In the genomic region with DNA sequence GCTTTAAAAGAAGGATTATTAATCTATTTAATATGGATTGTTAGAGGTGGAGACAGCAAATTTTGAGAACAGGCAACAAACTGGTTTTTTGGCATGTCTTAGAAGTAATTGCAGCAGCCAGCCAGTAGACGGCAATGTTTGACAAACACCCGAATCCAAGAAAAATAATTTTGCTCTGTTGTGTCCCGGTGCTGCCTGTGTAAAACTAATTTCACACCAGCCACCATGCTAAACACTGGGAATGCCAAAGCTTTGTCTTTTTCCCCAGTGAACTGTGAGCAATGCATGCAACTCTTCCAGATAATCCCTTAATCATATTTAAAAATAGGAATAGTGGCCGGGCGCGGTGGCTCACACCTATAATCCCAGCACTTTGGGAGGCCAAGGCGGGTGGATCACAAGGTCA, we compare ENCODE assay signal across 9 cellular contexts. TPM values are rescaled to one million over a fixed set of nuclear protein-coding genes. Genes with fewer than 3 reads are reported as not detected.
A peak's percentile ranks its signal among the peaks of the same experiment; 100 is the strongest.
DNase-seq lines count a peak whose midpoint lies in the region; ATAC-seq, FAIRE-seq and TF ChIP-seq lines count a peak whose summit lies in the region.
"Had no signal": no experiment of that assay in that cellular context is flagged by ENCODE, and none has a peak within 500 bp of the region (broad histone marks: within the 10 kb centered on the region; RNA-seq: fewer than 3 reads in every experiment).

No MANE protein-coding gene starts in this region.

- no peak for TF ChIP-seq POLR2A in H54 (IDR thresholded peaks at IDR 0.05; ENCODE audit: low read depth, low read length)

- DNase-seq in CD1c-positive myeloid dendritic cell (ENCODE audit: extremely low spot score) = peak; percentile 12
- peak; percentile 20 for DNase-seq in NCI-H460 (ENCODE audit: extremely low read depth, low read depth)
- peak; percentile 19 for DNase-seq in cerebellar cortex (ENCODE audit: low spot score)
- peak; percentile 44 to 64 for DNase-seq in lung microvascular endothelial cell (ENCODE audit: low read depth in 2 of 2)
- no peak for DNase-seq in H54 (ENCODE audit: insufficient read length, low spot score)

- peak; percentile 77 for ATAC-seq in HG02798 (IDR thresholded peaks at IDR 0.05; ENCODE audit: poor library complexity, unreplicated experiment)
- ATAC-seq in HG03196 (IDR thresholded peaks at IDR 0.05; ENCODE audit: unreplicated experiment) = no peak

- TF ChIP-seq CTCF in GM12872 (IDR thresholded peaks at IDR 0.05; ENCODE audit: insufficient read depth, low read depth, low read length) = peak; percentile 98

- no peak for FAIRE-seq in H54 (lab: Jason Lieb, UNC)

RNA-seq across cellular contexts. Expression of gene SMIM31, which starts 25.9 kb away (rescaled TPM):
- total RNA-seq in NCI-H460 (2014; rRNA removed; shearing (Covaris generic)) = 0.10 TPM in 1 of 2 replicates, not detected in the other
- not detected in 2 replicates for polyA plus RNA-seq in NCI-H460 (2014; cell fraction: nucleus; rRNA removed)
- not detected in 2 replicates for total RNA-seq in lung microvascular endothelial cell
- total RNA-seq: activated CD8-positive, alpha-beta memory T cell treated with anti-CD3 and anti-CD28 coated beads for 36 hours had no signal
